ENCODE assay signal across 1 cellular context in genomic region chr22:37686002-37686982, GRCh38.
TF ChIP-seq lines count a peak whose summit lies in the region.

TSS of gene NOL12 (plus strand) at chr22:37686343. CDS start at chr22:37686393, 50 bp downstream.

TF ChIP-seq in HepG2, 621 proteins besides CTCF, POLR2A, EP300 and RAD21 (continued from another document and continues in another):
- TF ChIP-seq ZNF318 (CRISPR knock-in tag; IDR thresholded peaks at IDR 0.05): no peak
- peak; percentile 64 for TF ChIP-seq FOXA3 (CRISPR knock-in tag; IDR thresholded peaks at IDR 0.05)
- TF ChIP-seq KDM2A (CRISPR knock-in tag; IDR thresholded peaks at IDR 0.05; ENCODE audit: borderline replicate concordance, low read depth): peak; percentile 87; the same call in 1 of the 2 replicates
- no peak for TF ChIP-seq ONECUT2 (CRISPR knock-in tag; IDR thresholded peaks at IDR 0.05)
- TF ChIP-seq MATR3 (CRISPR knock-in tag; IDR thresholded peaks at IDR 0.05): no peak
- no peak; the same call in 1 of the 2 replicates for TF ChIP-seq NR2F2 (IDR thresholded peaks at IDR 0.05; ENCODE audit: borderline replicate concordance, low read depth)
- TF ChIP-seq STAT6 (CRISPR knock-in tag; IDR thresholded peaks at IDR 0.05; ENCODE audit: borderline replicate concordance): no peak
- TF ChIP-seq ZMAT3 (CRISPR knock-in tag; conservative IDR thresholded peaks at IDR 0.05): peak; percentile 78; the same call in 1 of the 2 replicates
- TF ChIP-seq PPARG (CRISPR knock-in tag; conservative IDR thresholded peaks at IDR 0.05): no peak; the same call in 1 of the 2 replicates
- 0 out of 2 replicates have a peak, but pooled peaks have one; percentile 15 for TF ChIP-seq ZSCAN5A (CRISPR knock-in tag; IDR thresholded peaks at IDR 0.05; ENCODE audit: borderline replicate concordance)
- TF ChIP-seq BATF2 (CRISPR knock-in tag; IDR thresholded peaks at IDR 0.05): no peak
- no peak for TF ChIP-seq SMARCE1 (IDR thresholded peaks at IDR 0.05; ENCODE audit: borderline replicate concordance)
- no peak for TF ChIP-seq TBL1XR1 (IDR thresholded peaks at IDR 0.05; ENCODE audit: borderline replicate concordance, low read length, partially characterized antibody)
- peak; percentile 93 for TF ChIP-seq ZNF350 (CRISPR knock-in tag; IDR thresholded peaks at IDR 0.05; ENCODE audit: borderline replicate concordance, low read depth)
- TF ChIP-seq DPF2 (CRISPR knock-in tag; IDR thresholded peaks at IDR 0.05; ENCODE audit: borderline replicate concordance, low read depth): no peak
- peak; percentile 71 for TF ChIP-seq UBTF (CRISPR knock-in tag; IDR thresholded peaks at IDR 0.05)
- no peak for TF ChIP-seq ZNF17 (CRISPR knock-in tag; IDR thresholded peaks at IDR 0.05)
- TF ChIP-seq NCOA5 (CRISPR knock-in tag; IDR thresholded peaks at IDR 0.05): no peak
- no peak for TF ChIP-seq ZNF773 (CRISPR knock-in tag; IDR thresholded peaks at IDR 0.05; ENCODE audit: borderline replicate concordance)
- TF ChIP-seq ELF4 (CRISPR knock-in tag; IDR thresholded peaks at IDR 0.05; ENCODE audit: borderline replicate concordance): peak; percentile 90; the same call in 1 of the 2 replicates
- TF ChIP-seq ZMYM2 (CRISPR knock-in tag; IDR thresholded peaks at IDR 0.05): no peak
- no peak for TF ChIP-seq TRIM22 (IDR thresholded peaks at IDR 0.05)
- TF ChIP-seq POLR2AphosphoS2 (IDR thresholded peaks at IDR 0.05; ENCODE audit: low read depth, low read length): no peak
- peak; percentile 60; the same call in 1 of the 2 replicates for TF ChIP-seq NR2C2 (CRISPR knock-in tag; IDR thresholded peaks at IDR 0.05; ENCODE audit: borderline replicate concordance)
- peak; percentile 39; the same call in 1 of the 2 replicates for TF ChIP-seq SOX5 (CRISPR knock-in tag; IDR thresholded peaks at IDR 0.05; ENCODE audit: borderline replicate concordance)
- TF ChIP-seq POGZ (CRISPR knock-in tag; IDR thresholded peaks at IDR 0.05): peak; percentile 39; the same call in 1 of the 2 replicates
- TF ChIP-seq ZNF367 (CRISPR knock-in tag; IDR thresholded peaks at IDR 0.05; ENCODE audit: borderline replicate concordance): no peak; the same call in 1 of the 2 replicates
- TF ChIP-seq ZNF616 (CRISPR knock-in tag; IDR thresholded peaks at IDR 0.05; ENCODE audit: low read depth): peak; percentile 80; the same call in 1 of the 2 replicates
- 0 out of 2 replicates have a peak, but pooled peaks have one; percentile 66 for TF ChIP-seq PAWR (CRISPR knock-in tag; IDR thresholded peaks at IDR 0.05; ENCODE audit: borderline replicate concordance)
- peak; percentile 73 for TF ChIP-seq ZNF331 (CRISPR knock-in tag; IDR thresholded peaks at IDR 0.05)
- TF ChIP-seq NRL (CRISPR knock-in tag; IDR thresholded peaks at IDR 0.05; ENCODE audit: borderline replicate concordance): peak; percentile 19; the same call in 1 of the 2 replicates
- TF ChIP-seq SYNCRIP (IDR thresholded peaks at IDR 0.05; ENCODE audit: insufficient read depth, low read depth, low read length): no peak
- TF ChIP-seq ZNF580 (CRISPR knock-in tag; IDR thresholded peaks at IDR 0.05; ENCODE audit: borderline replicate concordance, low read depth): 0 out of 2 replicates have a peak, but pooled peaks have one; percentile 50
- 0 out of 2 replicates have a peak, but pooled peaks have one; percentile 3 for TF ChIP-seq ZNF629 (CRISPR knock-in tag; conservative IDR thresholded peaks at IDR 0.05)
- TF ChIP-seq STAT5B (CRISPR knock-in tag; IDR thresholded peaks at IDR 0.05): peak; percentile 90; the same call in 1 of the 2 replicates
- TF ChIP-seq ZNF343 (CRISPR knock-in tag; IDR thresholded peaks at IDR 0.05): no peak; the same call in 1 of the 2 replicates
- 0 out of 2 replicates have a peak, but pooled peaks have one; percentile 50 for TF ChIP-seq KLF11 (CRISPR knock-in tag; IDR thresholded peaks at IDR 0.05)
- no peak for TF ChIP-seq EEA1 (CRISPR knock-in tag; IDR thresholded peaks at IDR 0.05; ENCODE audit: borderline replicate concordance)
- no peak for TF ChIP-seq ZNF562 (CRISPR knock-in tag; IDR thresholded peaks at IDR 0.05; ENCODE audit: borderline replicate concordance)
- peak; percentile 57; the same call in 1 of the 2 replicates for TF ChIP-seq GFI1 (CRISPR knock-in tag; IDR thresholded peaks at IDR 0.05; ENCODE audit: borderline replicate concordance)
- no peak for TF ChIP-seq JUND (CRISPR knock-in tag; IDR thresholded peaks at IDR 0.05)
- TF ChIP-seq HIC2 (CRISPR knock-in tag; IDR thresholded peaks at IDR 0.05; ENCODE audit: low read depth): 0 out of 2 replicates have a peak, but pooled peaks have one; percentile 32
- TF ChIP-seq TSC22D2 (CRISPR knock-in tag; IDR thresholded peaks at IDR 0.05; ENCODE audit: borderline replicate concordance): peak; percentile 20; the same call in 1 of the 2 replicates
- no peak for TF ChIP-seq JUNB (CRISPR knock-in tag; IDR thresholded peaks at IDR 0.05; ENCODE audit: borderline replicate concordance)
- no peak for TF ChIP-seq SCMH1 (CRISPR knock-in tag; IDR thresholded peaks at IDR 0.05; ENCODE audit: borderline replicate concordance)
- no peak for TF ChIP-seq RFX3 (CRISPR knock-in tag; IDR thresholded peaks at IDR 0.05)
